ENCODE assay signal across 8 cellular contexts in genomic region chr4:4859799-4860380, GRCh38. TPM values are rescaled to one million over a fixed set of nuclear protein-coding genes. Genes with fewer than 3 reads are reported as not detected.
DNase-seq lines count a peak whose midpoint lies in the region; ATAC-seq and TF ChIP-seq lines count a peak whose summit lies in the region.

No MANE protein-coding gene starts in this region.

- H3K27ac ChIP-seq in body of pancreas (peak overlapping the region in 3 of 4 donors; percentile 14 to 50 (median 47)), lung (ENCODE audit: low read depth in 1 of 2, low read length in 1 of 2) (peak overlapping the region in 1 of 2 donors; percentile 50)

- peaks cover 50% of the 10 kb centered on the region for H3K4me1 ChIP-seq in body of pancreas
- peaks cover 0 to 17% of the 10 kb centered on the region in 2 donors for H3K4me1 ChIP-seq in lung (ENCODE audit: control insufficient read depth in 2 of 2, insufficient read depth in 2 of 2, low read length in 2 of 2)

- DNase-seq in activated naive CD8-positive, alpha-beta T cell treated with anti-CD3 and anti-CD28 coated beads, Interleukin-2, amount 10 ng/mL, durations not matched to agents 7 days and 5 days: peak; percentile 49
- DNase-seq in activated naive CD8-positive, alpha-beta T cell treated with anti-CD3 and anti-CD28 coated beads for 36 hours: no peak
- DNase-seq in body of pancreas (no peak), lung (ENCODE audit: low spot score) (no peak), sciatic nerve (ENCODE audit: low spot score) (no peak)
- DNase-seq in activated T-helper 2 cell treated with anti-CD3 and anti-CD28 coated beads, Interferon-gamma antibody, Interleukin-2, Interleukin-4, amounts not matched to agents 10 μg/mL and 5 μg/mL and 100 μg/mL, durations not matched to agents 14 hours and 24 hours and 36 hours (ENCODE audit: low spot score): no peak

- H3K27me3 Mint-ChIP-seq in activated naive CD8-positive, alpha-beta T cell treated with anti-CD3 and anti-CD28 coated beads, Interleukin-2, amount 10 ng/mL, durations not matched to agents 7 days and 5 days: peaks cover 86% of the 10 kb centered on the region
- peaks cover 90% of the 10 kb centered on the region for H3K27me3 Mint-ChIP-seq in activated naive CD8-positive, alpha-beta T cell treated with anti-CD3 and anti-CD28 coated beads for 36 hours
- peaks cover 75% of the 10 kb centered on the region for H3K27me3 Mint-ChIP-seq in activated T-helper 2 cell treated with anti-CD3 and anti-CD28 coated beads, Interferon-gamma antibody, Interleukin-2, Interleukin-4, amounts not matched to agents 10 μg/mL and 5 μg/mL and 100 μg/mL, durations not matched to agents 14 hours and 24 hours and 36 hours (ENCODE audit: low read depth)

- H3K27me3 ChIP-seq in body of pancreas (peaks cover 0 to 72% of the 10 kb centered on the region in 2 donors), lung (ENCODE audit: control insufficient read depth, insufficient read depth) (peaks cover 14% of the 10 kb centered on the region)

- no peaks in the 10 kb centered on the region for H3K9me3 ChIP-seq in body of pancreas
- H3K9me3 ChIP-seq in lung (ENCODE audit: control insufficient read depth in 2 of 2, insufficient read depth in 1 of 2, low read length in 1 of 2): peaks cover 0 to 12% of the 10 kb centered on the region in 2 donors

- peak overlapping the region in 1 of 2 donors; percentile 22 for H3K4me3 ChIP-seq in body of pancreas
- peak overlapping the region; percentile 51 for H3K4me3 ChIP-seq in lung

- 1% methylated on average over 37 of the region's 65 CpGs; no CpG with 5 or more reads in 1 of the 2 donors for WGBS in body of pancreas, 2 donors
- WGBS in lung, 2 donors: 0 to 1% methylated on average over 56 to 65 of the region's 65 CpGs

- peaks cover 2% of the 10 kb centered on the region for H3K9me3 Mint-ChIP-seq in activated naive CD8-positive, alpha-beta T cell treated with anti-CD3 and anti-CD28 coated beads, Interleukin-2, amount 10 ng/mL, durations not matched to agents 7 days and 5 days
- H3K9me3 Mint-ChIP-seq in activated naive CD8-positive, alpha-beta T cell treated with anti-CD3 and anti-CD28 coated beads for 36 hours: peaks cover 4% of the 10 kb centered on the region
- peaks cover 6% of the 10 kb centered on the region for H3K9me3 Mint-ChIP-seq in activated T-helper 2 cell treated with anti-CD3 and anti-CD28 coated beads, Interferon-gamma antibody, Interleukin-2, Interleukin-4, amounts not matched to agents 10 μg/mL and 5 μg/mL and 100 μg/mL, durations not matched to agents 14 hours and 24 hours and 36 hours

- H3K4me1 Mint-ChIP-seq in activated naive CD8-positive, alpha-beta T cell treated with anti-CD3 and anti-CD28 coated beads, Interleukin-2, amount 10 ng/mL, durations not matched to agents 7 days and 5 days: peaks cover 19% of the 10 kb centered on the region
- H3K4me1 Mint-ChIP-seq in activated naive CD8-positive, alpha-beta T cell treated with anti-CD3 and anti-CD28 coated beads for 36 hours: peaks cover 35% of the 10 kb centered on the region
- H3K4me1 Mint-ChIP-seq in activated T-helper 2 cell treated with anti-CD3 and anti-CD28 coated beads, Interferon-gamma antibody, Interleukin-2, Interleukin-4, amounts not matched to agents 10 μg/mL and 5 μg/mL and 100 μg/mL, durations not matched to agents 14 hours and 24 hours and 36 hours (ENCODE audit: low read depth): peaks cover 9% of the 10 kb centered on the region

- intact Hi-C loops in body of pancreas (cut with DNase I) (no loop called here), sciatic nerve (cut with DNase I) (no loop called here)
- intact Hi-C loops in activated T-helper 2 cell treated with anti-CD3 and anti-CD28 coated beads, Interferon-gamma antibody, Interleukin-2, Interleukin-4, amounts not matched to agents 10 μg/mL and 5 μg/mL and 100 μg/mL, durations not matched to agents 14 hours and 24 hours and 36 hours (cut with micrococcal nuclease): loop anchor here (5.0 kb wide), 1 partner anchor 1027 kb away; no protein-coding TSS in a partner anchor

- ATAC-seq in activated naive CD8-positive, alpha-beta T cell treated with anti-CD3 and anti-CD28 coated beads, Interleukin-2, amount 10 ng/mL, durations not matched to agents 7 days and 5 days (ENCODE audit: low read depth): no peak
- ATAC-seq in HG03342 (IDR thresholded peaks at IDR 0.05; ENCODE audit: unreplicated experiment): peak; percentile 18
- peak; percentile 15 for ATAC-seq in body of pancreas
- no peak for ATAC-seq in lung (ENCODE audit: insufficient read depth, low FRiP score)
- no peak for ATAC-seq in GM18870 (IDR thresholded peaks at IDR 0.05; ENCODE audit: unreplicated experiment)
- no peak for ATAC-seq in sciatic nerve

- H3K4me3 Mint-ChIP-seq in activated naive CD8-positive, alpha-beta T cell treated with anti-CD3 and anti-CD28 coated beads, Interleukin-2, amount 10 ng/mL, durations not matched to agents 7 days and 5 days: no peak overlapping the region
- H3K4me3 Mint-ChIP-seq in activated naive CD8-positive, alpha-beta T cell treated with anti-CD3 and anti-CD28 coated beads for 36 hours: no peak overlapping the region
- no peak overlapping the region for H3K4me3 Mint-ChIP-seq in activated T-helper 2 cell treated with anti-CD3 and anti-CD28 coated beads, Interferon-gamma antibody, Interleukin-2, Interleukin-4, amounts not matched to agents 10 μg/mL and 5 μg/mL and 100 μg/mL, durations not matched to agents 14 hours and 24 hours and 36 hours (ENCODE audit: low read depth)

- H3K27ac Mint-ChIP-seq in activated naive CD8-positive, alpha-beta T cell treated with anti-CD3 and anti-CD28 coated beads, Interleukin-2, amount 10 ng/mL, durations not matched to agents 7 days and 5 days: no peak overlapping the region
- H3K27ac Mint-ChIP-seq in activated naive CD8-positive, alpha-beta T cell treated with anti-CD3 and anti-CD28 coated beads for 36 hours: no peak overlapping the region
- H3K27ac Mint-ChIP-seq in activated T-helper 2 cell treated with anti-CD3 and anti-CD28 coated beads, Interferon-gamma antibody, Interleukin-2, Interleukin-4, amounts not matched to agents 10 μg/mL and 5 μg/mL and 100 μg/mL, durations not matched to agents 14 hours and 24 hours and 36 hours: no peak overlapping the region

- TF ChIP-seq POLR2A in body of pancreas (IDR thresholded peaks at IDR 0.05): no peak

- peaks cover 3% of the 10 kb centered on the region for H3K36me3 Mint-ChIP-seq in activated naive CD8-positive, alpha-beta T cell treated with anti-CD3 and anti-CD28 coated beads, Interleukin-2, amount 10 ng/mL, durations not matched to agents 7 days and 5 days
- peaks cover 2% of the 10 kb centered on the region for H3K36me3 Mint-ChIP-seq in activated naive CD8-positive, alpha-beta T cell treated with anti-CD3 and anti-CD28 coated beads for 36 hours
- no peaks in the 10 kb centered on the region for H3K36me3 Mint-ChIP-seq in activated T-helper 2 cell treated with anti-CD3 and anti-CD28 coated beads, Interferon-gamma antibody, Interleukin-2, Interleukin-4, amounts not matched to agents 10 μg/mL and 5 μg/mL and 100 μg/mL, durations not matched to agents 14 hours and 24 hours and 36 hours (ENCODE audit: low read depth)

- TF ChIP-seq CTCF in body of pancreas (IDR thresholded peaks at IDR 0.05) (no peak), lung (IDR thresholded peaks at IDR 0.05; ENCODE audit: control extremely low read depth, extremely low read depth) (no peak)

- H3K36me3 ChIP-seq in body of pancreas (replicated peaks in 1 of 2; ENCODE audit: insufficient read depth in 1 of 2, low read depth in 2 of 2) (no peaks in the 10 kb centered on the region), lung (ENCODE audit: control insufficient read depth in 2 of 2, insufficient read depth in 2 of 2, low read length in 2 of 2) (peaks cover 0 to 4% of the 10 kb centered on the region in 2 donors)

- POLR2A ChIA-PET in activated naive CD8-positive, alpha-beta T cell treated with anti-CD3 and anti-CD28 coated beads, Interleukin-2, amount 10 ng/mL, durations not matched to agents 7 days and 5 days (lab: Charles Lee): no interaction called here

RNA-seq across cellular contexts. Expression of gene MSX1, which starts 0.4 kb away (rescaled TPM):
- total RNA-seq in activated naive CD8-positive, alpha-beta T cell treated with anti-CD3 and anti-CD28 coated beads, Interleukin-2, amount 10 ng/mL, durations not matched to agents 7 days and 5 days: not detected
- total RNA-seq in activated naive CD8-positive, alpha-beta T cell treated with anti-CD3 and anti-CD28 coated beads for 36 hours: under 1 TPM; 0.10 to 0.14 TPM
- total RNA-seq in body of pancreas (1 to 10 TPM; 3.9 to 7.6 TPM), lung (1 to 10 TPM in 1 of 2 donors, under 1 TPM in 1; 0.82 to 4.0 TPM), sciatic nerve (7.5 TPM)
- 1 to 10 TPM; 2.5 to 3.1 TPM for polyA plus RNA-seq in lung
- not detected in 2 replicates for total RNA-seq in activated T-helper 2 cell treated with anti-CD3 and anti-CD28 coated beads, Interferon-gamma antibody, Interleukin-2, Interleukin-4, amounts not matched to agents 10 μg/mL and 5 μg/mL and 100 μg/mL, durations not matched to agents 14 hours and 24 hours and 36 hours

Comparison
In these comparisons a context has a peak if more than half of its experiments do, and no peak if none do; other contexts are left out.
1. ATAC-seq: peak in HG03342 (single experiment) and body of pancreas (single experiment); none in activated naive CD8-positive, alpha-beta T cell treated with anti-CD3 and anti-CD28 coated beads, Interleukin-2, amount 10 ng/mL, durations not matched to agents 7 days and 5 days (single experiment), lung (single experiment), GM18870 (single experiment) and sciatic nerve (single experiment).